In the genomic region with DNA sequence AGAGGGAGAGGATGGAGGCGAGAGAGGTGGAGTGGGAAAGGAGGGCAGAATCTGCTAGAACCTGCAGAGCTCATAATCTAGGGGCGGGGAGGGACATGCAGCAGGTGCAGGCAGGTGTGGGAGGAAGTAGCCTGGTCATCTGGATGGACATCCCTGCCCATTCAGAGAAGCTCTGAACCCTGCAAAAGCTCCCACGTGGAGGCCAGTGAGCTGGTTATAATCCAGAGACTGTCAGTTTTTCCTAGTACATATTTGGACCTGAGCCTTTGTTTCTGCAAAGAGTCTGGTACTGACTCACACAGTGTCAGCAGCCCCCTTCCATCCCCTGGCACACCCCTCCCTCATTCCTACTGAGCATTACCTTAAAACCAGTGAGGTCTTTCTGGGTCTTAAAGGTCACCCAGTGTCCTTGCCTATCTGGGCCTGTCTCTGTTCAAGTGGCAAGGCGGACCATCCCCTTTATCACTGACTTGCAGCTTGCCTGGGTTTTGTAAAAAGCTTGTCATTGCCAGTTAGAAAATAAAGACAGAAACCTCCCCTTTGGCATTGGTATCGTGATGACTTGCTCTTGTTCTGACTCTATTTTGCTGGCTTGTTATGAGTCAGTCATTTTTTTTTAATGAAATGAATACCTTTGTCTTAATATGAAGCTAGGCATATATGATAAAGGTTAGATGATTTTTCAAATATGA, we compare ENCODE assay signal across 8 cellular contexts. TPM values are rescaled to one million over a fixed set of nuclear protein-coding genes. Genes with fewer than 3 reads are reported as not detected.
DNase-seq lines count a peak whose midpoint lies in the region; ATAC-seq and TF ChIP-seq lines count a peak whose summit lies in the region.

No MANE protein-coding gene starts in this region.

- H3K27me3 Mint-ChIP-seq in CD8-positive, alpha-beta T cell (ENCODE audit: low read depth), result no peaks in the 10 kb centered on the region
- H3K27me3 Mint-ChIP-seq in activated T-helper 17 cell treated with anti-CD3 and anti-CD28 coated beads, Interleukin-2, amount 50 U/mL, for 72 hours, result no peaks in the 10 kb centered on the region

- no peaks in the 10 kb centered on the region for H3K36me3 Mint-ChIP-seq in CD8-positive, alpha-beta T cell
- H3K36me3 Mint-ChIP-seq in activated T-helper 17 cell treated with anti-CD3 and anti-CD28 coated beads, Interleukin-2, amount 50 U/mL, for 72 hours (ENCODE audit: low read depth), result peaks cover 47% of the 10 kb centered on the region

- intact Hi-C loops in CD8-positive, alpha-beta T cell (cut with DNase I, micrococcal nuclease), result loop anchor here in 1 of 2 experiments (5.0 kb wide), 1 partner anchor 69 kb away; no protein-coding TSS in a partner anchor

- POLR2A ChIA-PET in CD8-positive, alpha-beta T cell (lab: Charles Lee), result interaction anchor here (0.5 to 3.5 kb wide), 6 partner anchors 12 to 56 kb away, joined by 3 to 13 read pairs (median 6); no protein-coding TSS in a partner anchor

- no peaks in the 10 kb centered on the region for H3K36me3 ChIP-seq in CD8-positive, alpha-beta T cell (ENCODE audit: insufficient read depth, low read length)

- peak overlapping the region; percentile 31 for H3K27ac ChIP-seq in CD8-positive, alpha-beta T cell (ENCODE audit: low read depth, low read length)

- H3K27ac Mint-ChIP-seq in CD8-positive, alpha-beta T cell, result peak overlapping the region; percentile 93
- peak overlapping the region; percentile 100 for H3K27ac Mint-ChIP-seq in activated T-helper 17 cell treated with anti-CD3 and anti-CD28 coated beads, Interleukin-2, amount 50 U/mL, for 72 hours

- peaks cover 62% of the 10 kb centered on the region for H3K4me1 Mint-ChIP-seq in CD8-positive, alpha-beta T cell (ENCODE audit: low read depth)
- H3K4me1 Mint-ChIP-seq in activated T-helper 17 cell treated with anti-CD3 and anti-CD28 coated beads, Interleukin-2, amount 50 U/mL, for 72 hours, result peaks cover 53% of the 10 kb centered on the region

- DNase-seq in CD8-positive, alpha-beta T cell, result peak in 1 of 7 experiments; percentile 33
- DNase-seq in GM20000 (ENCODE audit: low spot score) (peak; percentile 61), iris pigment epithelial cell (ENCODE audit: low read depth) (peak; percentile 79), DMS79 (lab: John Stamatoyannopoulos, UW) (no peak), NCI-H1436 treated with DMSO at 0.1 percent for 48 hours (lab: John Stamatoyannopoulos, UW) (no peak)
- DNase-seq in effector CD8-positive, alpha-beta T cell (lab: John Stamatoyannopoulos, UW), result no peak

- H3K9me3 ChIP-seq in CD8-positive, alpha-beta T cell (ENCODE audit: low read length), result no peaks in the 10 kb centered on the region

- H3K27me3 ChIP-seq in CD8-positive, alpha-beta T cell (ENCODE audit: insufficient read depth, low read length), result no peaks in the 10 kb centered on the region

- H3K9me3 Mint-ChIP-seq in CD8-positive, alpha-beta T cell, result no peaks in the 10 kb centered on the region
- peaks cover 3% of the 10 kb centered on the region for H3K9me3 Mint-ChIP-seq in activated T-helper 17 cell treated with anti-CD3 and anti-CD28 coated beads, Interleukin-2, amount 50 U/mL, for 72 hours

- peak overlapping the region; percentile 75 for H3K4me3 Mint-ChIP-seq in CD8-positive, alpha-beta T cell
- H3K4me3 Mint-ChIP-seq in activated T-helper 17 cell treated with anti-CD3 and anti-CD28 coated beads, Interleukin-2, amount 50 U/mL, for 72 hours, result peak overlapping the region; percentile 95

- H3K4me1 ChIP-seq in CD8-positive, alpha-beta T cell (ENCODE audit: insufficient read depth, low read length), result peaks cover 67% of the 10 kb centered on the region

- H3K4me3 ChIP-seq in CD8-positive, alpha-beta T cell (ENCODE audit: low read depth, low read length), result no peak overlapping the region

- TF ChIP-seq CTCF in CD8-positive, alpha-beta T cell (IDR thresholded peaks at IDR 0.05), result no peak
- no peak for TF ChIP-seq CTCF in GM20000 (IDR thresholded peaks at IDR 0.05; ENCODE audit: extremely low read depth, missing control alignments)

- no peak for ATAC-seq in CD8-positive, alpha-beta T cell
- peak; percentile 73 for ATAC-seq in HG03571 (IDR thresholded peaks at IDR 0.05; ENCODE audit: unreplicated experiment)
- ATAC-seq in activated T-helper 17 cell treated with anti-CD3 and anti-CD28 coated beads, Interleukin-2, amount 50 U/mL, for 72 hours (replicated peaks), result peak; percentile 46

- CTCF ChIA-PET in CD8-positive, alpha-beta T cell (lab: Charles Lee), result interaction anchor here (0.8 to 3.2 kb wide), 6 partner anchors 9 to 103 kb away, joined by 3 to 12 read pairs (median 4); no protein-coding TSS in a partner anchor

RNA-seq across cellular contexts. Expression of a gene that starts 26.1 kb away (rescaled TPM):
- 10 to 100 TPM; 26.9 to 31.4 TPM for total RNA-seq in CD8-positive, alpha-beta T cell
- total RNA-seq in activated T-helper 17 cell treated with anti-CD3 and anti-CD28 coated beads, Interleukin-2, amount 50 U/mL, for 72 hours, result 10 to 100 TPM; 36.1 to 52.8 TPM

Comparison
In these comparisons a context has a peak if more than half of its experiments do, and no peak if none do; other contexts are left out.
1. DNase-seq: peak in GM20000 (single experiment) and iris pigment epithelial cell (single experiment); none in effector CD8-positive, alpha-beta T cell (single experiment), DMS79 (single experiment) and NCI-H1436 treated with DMSO at 0.1 percent for 48 hours (single experiment).